20 cellular contexts compared by ENCODE assay signal in genomic region chr15:73948982-73949381, GRCh38.
"Had no signal": no experiment of that assay in that cellular context is flagged by ENCODE, and none has a peak within 500 bp of the region (broad histone marks: within the 10 kb centered on the region; RNA-seq: fewer than 3 reads in every experiment).

No MANE protein-coding gene starts in this region.

- H3K9me3 ChIP-seq: esophagus squamous epithelium, gastrocnemius medialis, mucosa of descending colon, thyroid gland had no signal

- H3K4me3 ChIP-seq: coronary artery, esophagus squamous epithelium, gastrocnemius medialis, mucosa of descending colon, thyroid gland had no signal

- H3K27me3 ChIP-seq: esophagus squamous epithelium, gastrocnemius medialis, thyroid gland had no signal

- H3K27ac ChIP-seq: esophagus squamous epithelium, gastrocnemius medialis, thyroid gland had no signal

- H3K36me3 ChIP-seq: thyroid gland had no signal

- ATAC-seq: activated CD4-positive, CD25-positive, alpha-beta regulatory T cell treated with anti-CD3 and anti-CD28 coated beads, Interleukin-2, amount 50 U/mL, for 24 hours; activated CD8-positive, alpha-beta memory T cell treated with anti-CD3 and anti-CD28 coated beads, Interleukin-2, amount 10 ng/mL, durations not matched to agents 7 days and 5 days; activated CD8-positive, alpha-beta T cell treated with anti-CD3 and anti-CD28 coated beads for 36 hours; gastrocnemius medialis; mucosa of descending colon; stimulated activated naive CD8-positive, alpha-beta T cell treated with anti-CD3 and anti-CD28 coated beads, Interleukin-15, Interleukin-2, amounts not matched to agents 100 U/mL and 50 U/mL, for 24 hours had no signal

- DNase-seq: activated CD4-positive, alpha-beta T cell treated with anti-CD3 and anti-CD28 coated beads, Interleukin-2, amount 10 ng/mL, durations not matched to agents 7 days and 5 days; activated CD8-positive, alpha-beta memory T cell treated with anti-CD3 and anti-CD28 coated beads, Interleukin-2, amount 10 ng/mL, durations not matched to agents 7 days and 5 days; activated CD8-positive, alpha-beta T cell treated with anti-CD3 and anti-CD28 coated beads for 36 hours; activated effector memory CD4-positive, alpha-beta T cell treated with anti-CD3 and anti-CD28 coated beads, Interleukin-2, amount 50 U/mL, for 16 hours; activated naive CD4-positive, alpha-beta T cell treated with anti-CD3 and anti-CD28 coated beads, Interleukin-2, amount 50 U/mL, for 16 hours; activated T-cell treated with anti-CD3 and anti-CD28 coated beads for 4 hours; esophagus squamous epithelium; gastrocnemius medialis; head of caudate nucleus; hypothalamus; mesenchymal stem cell; mucosa of descending colon; occipital lobe; retina; stimulated activated CD4-positive, alpha-beta T cell treated with anti-CD3 and anti-CD28 coated beads, Interleukin-4, amount 100 ng/mL, for 24 hours; stimulated activated naive CD8-positive, alpha-beta T cell treated with anti-CD3 and anti-CD28 coated beads, Interleukin-15, Interleukin-2, amounts not matched to agents 100 U/mL and 50 U/mL, for 24 hours; T-helper 2 cell; thyroid gland had no signal
